19 cellular contexts compared by ENCODE assay signal in genomic region chr6:100453701-100454521, GRCh38. TPM values are rescaled to one million over a fixed set of nuclear protein-coding genes. Genes with fewer than 3 reads are reported as not detected.
DNase-seq lines count a peak whose midpoint lies in the region; ATAC-seq and TF ChIP-seq lines count a peak whose summit lies in the region.
"Had no signal": no experiment of that assay in that cellular context is flagged by ENCODE, and none has a peak within 500 bp of the region (broad histone marks: within the 10 kb centered on the region; RNA-seq: fewer than 3 reads in every experiment).

No MANE protein-coding gene starts in this region.

- H3K36me3 ChIP-seq in GM23338 (ENCODE audit: insufficient read depth), result no peaks in the 10 kb centered on the region

- intact Hi-C loops in activated T-helper 1 cell treated with anti-CD3 and anti-CD28 coated beads, Interleukin-12 subunit alpha, Interleukin-12 subunit beta, Interleukin-2, Interleukin-4 antibody, amounts not matched to agents 30 ng/mL and 10 ng/mL and 1 ng/mL, durations not matched to agents 14 hours and 24 hours and 36 hours (cut with micrococcal nuclease), result loop anchor here (1.0 kb wide), 1 partner anchor 15 kb away; no protein-coding TSS in a partner anchor

- no peaks in the 10 kb centered on the region for H3K9me3 ChIP-seq in iPS-18c (ENCODE audit: control insufficient read depth, insufficient read depth, low read length)

- H3K9me2 ChIP-seq in GM23338 (ENCODE audit: insufficient read depth), result no peaks in the 10 kb centered on the region

- H3F3A ChIP-seq in GM23338 (replicated peaks; ENCODE audit: low read depth), result peaks cover 11% of the 10 kb centered on the region; the same call in 1 of the 2 replicates

- no peak overlapping the region for H3K27ac Mint-ChIP-seq in GM23338
- peak overlapping the region; percentile 9 for H3K27ac Mint-ChIP-seq in activated T-helper 1 cell treated with anti-CD3 and anti-CD28 coated beads, Interleukin-12 subunit alpha, Interleukin-12 subunit beta, Interleukin-2, Interleukin-4 antibody, amounts not matched to agents 30 ng/mL and 10 ng/mL and 1 ng/mL, durations not matched to agents 14 hours and 24 hours and 36 hours
- H3K27ac Mint-ChIP-seq: activated naive CD8-positive, alpha-beta T cell treated with anti-CD3 and anti-CD28 coated beads for 36 hours; CD4-positive, CD25-positive, alpha-beta regulatory T cell; stimulated activated naive CD8-positive, alpha-beta T cell treated with anti-CD3 and anti-CD28 coated beads, Interleukin-15, Interleukin-2, amounts not matched to agents 100 ng/mL and 50 ng/mL, for 24 hours had no signal

- DNase-seq in GM23338 (ENCODE audit: low spot score), result peak; percentile 90
- no peak for DNase-seq in activated T-helper 1 cell treated with anti-CD3 and anti-CD28 coated beads, Interleukin-12 subunit alpha, Interleukin-12 subunit beta, Interleukin-2, Interleukin-4 antibody, amounts not matched to agents 30 ng/mL and 10 ng/mL and 1 ng/mL, durations not matched to agents 14 hours and 24 hours and 36 hours (ENCODE audit: low spot score)
- peak; percentile 80 for DNase-seq in renal cortical epithelial cell (ENCODE audit: low read depth)
- no peak for DNase-seq in activated effector memory CD4-positive, alpha-beta T cell treated with anti-CD3 and anti-CD28 coated beads, Interleukin-2, amount 50 U/mL, for 16 hours
- DNase-seq in SKM-1 (lab: John Stamatoyannopoulos, UW; ENCODE audit: unreplicated experiment), result no peak
- no peak for DNase-seq in activated CD4-positive, alpha-beta T cell treated with anti-CD3 and anti-CD28 coated beads for 1 hour
- no peak for DNase-seq in activated CD8-positive, alpha-beta memory T cell treated with anti-CD3 and anti-CD28 coated beads, Interleukin-2, amount 50 U/mL, for 4 hours
- DNase-seq: activated CD8-positive, alpha-beta memory T cell treated with anti-CD3 and anti-CD28 coated beads, Interleukin-2, amount 50 U/mL, for 48 hours; activated naive CD8-positive, alpha-beta T cell treated with anti-CD3 and anti-CD28 coated beads for 36 hours; CD4-positive, CD25-positive, alpha-beta regulatory T cell; central memory CD4-positive, alpha-beta T cell; NCI-H1930; NCI-H82; Right ventricle myocardium superior had no signal

- H3K27me3 Mint-ChIP-seq in GM23338 (ENCODE audit: insufficient read depth, low read depth, poor library complexity), result peaks cover 4% of the 10 kb centered on the region
- H3K27me3 Mint-ChIP-seq in activated T-helper 1 cell treated with anti-CD3 and anti-CD28 coated beads, Interleukin-12 subunit alpha, Interleukin-12 subunit beta, Interleukin-2, Interleukin-4 antibody, amounts not matched to agents 30 ng/mL and 10 ng/mL and 1 ng/mL, durations not matched to agents 14 hours and 24 hours and 36 hours (ENCODE audit: insufficient read depth), result peaks cover 60% of the 10 kb centered on the region
- H3K27me3 Mint-ChIP-seq: activated naive CD8-positive, alpha-beta T cell treated with anti-CD3 and anti-CD28 coated beads for 36 hours had no signal

- H3K79me2 ChIP-seq in GM23338 (replicated peaks; ENCODE audit: insufficient read depth), result no peaks in the 10 kb centered on the region

- peaks cover 14% of the 10 kb centered on the region for H4K20me1 ChIP-seq in GM23338 (replicated peaks; ENCODE audit: insufficient read depth)

- H3K4me3 ChIP-seq in GM23338 (peak overlapping the region; percentile 55), iPS-18c (ENCODE audit: insufficient read depth, low read depth, low read length) (peak overlapping the region; percentile 34; the same call in 1 of the 2 replicates)
- H3K4me3 ChIP-seq: K562 had no signal

- peak overlapping the region; percentile 64 for H3K4me3 Mint-ChIP-seq in GM23338
- H3K4me3 Mint-ChIP-seq in activated T-helper 1 cell treated with anti-CD3 and anti-CD28 coated beads, Interleukin-12 subunit alpha, Interleukin-12 subunit beta, Interleukin-2, Interleukin-4 antibody, amounts not matched to agents 30 ng/mL and 10 ng/mL and 1 ng/mL, durations not matched to agents 14 hours and 24 hours and 36 hours, result no peak overlapping the region
- H3K4me3 Mint-ChIP-seq: activated naive CD8-positive, alpha-beta T cell treated with anti-CD3 and anti-CD28 coated beads for 36 hours; stimulated activated naive CD8-positive, alpha-beta T cell treated with anti-CD3 and anti-CD28 coated beads, Interleukin-15, Interleukin-2, amounts not matched to agents 100 ng/mL and 50 ng/mL, for 24 hours had no signal

- peaks cover 48% of the 10 kb centered on the region for H3K4me1 Mint-ChIP-seq in GM23338
- H3K4me1 Mint-ChIP-seq in activated T-helper 1 cell treated with anti-CD3 and anti-CD28 coated beads, Interleukin-12 subunit alpha, Interleukin-12 subunit beta, Interleukin-2, Interleukin-4 antibody, amounts not matched to agents 30 ng/mL and 10 ng/mL and 1 ng/mL, durations not matched to agents 14 hours and 24 hours and 36 hours (ENCODE audit: low read depth), result peaks cover 10% of the 10 kb centered on the region

- TF ChIP-seq CTCF in GM23338 (conservative IDR thresholded peaks at IDR 0.05; ENCODE audit: low read depth in 2 of 2), result no peak

- H3K36me3 Mint-ChIP-seq in GM23338 (ENCODE audit: low read depth), result no peaks in the 10 kb centered on the region
- H3K36me3 Mint-ChIP-seq in activated T-helper 1 cell treated with anti-CD3 and anti-CD28 coated beads, Interleukin-12 subunit alpha, Interleukin-12 subunit beta, Interleukin-2, Interleukin-4 antibody, amounts not matched to agents 30 ng/mL and 10 ng/mL and 1 ng/mL, durations not matched to agents 14 hours and 24 hours and 36 hours (ENCODE audit: low read depth), result peaks cover 4% of the 10 kb centered on the region
- H3K36me3 Mint-ChIP-seq: CD4-positive, CD25-positive, alpha-beta regulatory T cell had no signal

- no peaks in the 10 kb centered on the region; the same call in 2 of the 3 replicates for H3K9me3 Mint-ChIP-seq in GM23338
- peaks cover 5% of the 10 kb centered on the region for H3K9me3 Mint-ChIP-seq in activated T-helper 1 cell treated with anti-CD3 and anti-CD28 coated beads, Interleukin-12 subunit alpha, Interleukin-12 subunit beta, Interleukin-2, Interleukin-4 antibody, amounts not matched to agents 30 ng/mL and 10 ng/mL and 1 ng/mL, durations not matched to agents 14 hours and 24 hours and 36 hours

- H3K27me3 ChIP-seq in GM23338 (ENCODE audit: insufficient read depth), result peaks cover 100% of the 10 kb centered on the region

- peak overlapping the region; percentile 80 for H2AFZ ChIP-seq in GM23338

- peak; percentile 42 for ATAC-seq in GM23338
- ATAC-seq: K562, sciatic nerve had no signal

- H3K4me1 ChIP-seq in GM23338 (ENCODE audit: insufficient read depth), result peaks cover 53% of the 10 kb centered on the region

- H3K4me2 ChIP-seq in GM23338, result peak overlapping the region; percentile 89

- no peak overlapping the region for H3K27ac ChIP-seq in GM23338 (ENCODE audit: low read depth)

TF ChIP-seq in GM23338, 12 proteins besides CTCF, POLR2A, EP300 and RAD21 (continues in another document):
- TF ChIP-seq CREB1 (CRISPR knock-in tag; IDR thresholded peaks at IDR 0.05; ENCODE audit: low read depth) (no peak), ZNF331 (CRISPR knock-in tag; IDR thresholded peaks at IDR 0.05; ENCODE audit: low read depth) (no peak), EZH2phosphoT487 (IDR thresholded peaks at IDR 0.05; ENCODE audit: unreplicated experiment) (no peak), STAT1 (IDR thresholded peaks at IDR 0.05; ENCODE audit: unreplicated experiment) (no peak)

RNA-seq across cellular contexts. Expression of gene SIM1, which starts 10.8 kb away (rescaled TPM):
- total RNA-seq in GM23338 (2014; rRNA removed; shearing (Covaris generic)), result 0.23 and 0.49 TPM in 2 replicates
- 0.14 and 0.42 TPM in 2 replicates for polyA plus RNA-seq in GM23338 (2016; fragmentation: Nextera tagmentation; extraction: Ambion mirVana)
- total RNA-seq in activated T-helper 1 cell treated with anti-CD3 and anti-CD28 coated beads, Interleukin-12 subunit alpha, Interleukin-12 subunit beta, Interleukin-2, Interleukin-4 antibody, amounts not matched to agents 30 ng/mL and 10 ng/mL and 1 ng/mL, durations not matched to agents 14 hours and 24 hours and 36 hours, result 0.02 and 0.13 TPM in 2 replicates
- 5.6 and 30.8 TPM in 2 replicates for total RNA-seq in renal cortical epithelial cell
- total RNA-seq: activated naive CD8-positive, alpha-beta T cell treated with anti-CD3 and anti-CD28 coated beads for 36 hours; fibroblast of lung; K562; Right ventricle myocardium superior had no signal
- polyA plus RNA-seq: fibroblast of lung, K562 had no signal

Comparison
In these comparisons a context has a peak if more than half of its experiments do, and no peak if none do; other contexts are left out.
1. DNase-seq: peak in GM23338 (single experiment) and renal cortical epithelial cell (single experiment); none in activated T-helper 1 cell treated with anti-CD3 and anti-CD28 coated beads, Interleukin-12 subunit alpha, Interleukin-12 subunit beta, Interleukin-2, Interleukin-4 antibody, amounts not matched to agents 30 ng/mL and 10 ng/mL and 1 ng/mL, durations not matched to agents 14 hours and 24 hours and 36 hours (single experiment), activated effector memory CD4-positive, alpha-beta T cell treated with anti-CD3 and anti-CD28 coated beads, Interleukin-2, amount 50 U/mL, for 16 hours (single experiment), SKM-1 (single experiment), activated CD4-positive, alpha-beta T cell treated with anti-CD3 and anti-CD28 coated beads for 1 hour (single experiment) and activated CD8-positive, alpha-beta memory T cell treated with anti-CD3 and anti-CD28 coated beads, Interleukin-2, amount 50 U/mL, for 4 hours (single experiment).